In the genomic region with DNA sequence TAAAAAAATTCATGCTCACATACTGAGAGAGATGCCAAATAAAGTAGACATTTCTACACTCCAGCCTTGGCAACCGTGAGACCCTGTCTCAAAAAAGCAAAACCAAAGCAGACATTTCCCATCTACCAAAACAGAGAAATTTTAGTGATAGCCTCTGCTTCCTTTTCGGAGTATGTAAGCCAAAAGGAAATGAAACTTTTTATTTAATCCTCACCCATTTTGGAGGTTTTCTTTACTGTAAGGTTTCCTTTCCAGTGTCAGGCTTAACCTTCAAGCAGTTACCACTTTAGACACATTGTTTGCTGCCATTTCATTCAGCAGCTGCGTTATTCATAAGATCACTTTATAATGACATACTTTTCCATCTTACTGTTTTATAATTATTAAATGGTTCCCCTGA, we compare ENCODE assay signal across 14 cellular contexts. TPM values are rescaled to one million over a fixed set of nuclear protein-coding genes. Genes with fewer than 3 reads are reported as not detected.
DNase-seq lines count a peak whose midpoint lies in the region; ATAC-seq and TF ChIP-seq lines count a peak whose summit lies in the region.
"Had no signal": no experiment of that assay in that cellular context is flagged by ENCODE, and none has a peak within 500 bp of the region (broad histone marks: within the 10 kb centered on the region; RNA-seq: fewer than 3 reads in every experiment).

No MANE protein-coding gene starts in this region.

- H3K36me3 ChIP-seq in right atrium auricular region (no peaks in the 10 kb centered on the region), mesendoderm (ENCODE audit: control insufficient read depth, insufficient read depth, low read length) (no peaks in the 10 kb centered on the region), upper lobe of right lung (peaks cover 6% of the 10 kb centered on the region)

- no peak overlapping the region for H4K8ac ChIP-seq in mesendoderm (ENCODE audit: low read depth, low read length)

- no peak overlapping the region for H2AK5ac ChIP-seq in mesendoderm (ENCODE audit: low read length)

- H3K4me3 ChIP-seq in right atrium auricular region (no peak overlapping the region), mesendoderm (ENCODE audit: low read length) (no peak overlapping the region), upper lobe of right lung (no peak overlapping the region)
- H3K4me3 ChIP-seq: lung had no signal

- H3K23ac ChIP-seq in mesendoderm (ENCODE audit: low read length), result no peak overlapping the region

- H3K79me2 ChIP-seq in mesendoderm (ENCODE audit: control insufficient read depth, insufficient read depth, low read length), result peaks cover 70% of the 10 kb centered on the region

- intact Hi-C loops in cardiac septum (cut with DNase I) (no loop called here), upper lobe of right lung (cut with DNase I) (no loop called here)

- no peaks in the 10 kb centered on the region for H3K27me3 ChIP-seq in right atrium auricular region
- no peaks in the 10 kb centered on the region for H3K27me3 ChIP-seq in mesendoderm (ENCODE audit: insufficient read depth, low read length, poor library complexity)
- no peaks in the 10 kb centered on the region for H3K27me3 ChIP-seq in upper lobe of right lung

- TF ChIP-seq CTCF in right atrium auricular region (IDR thresholded peaks at IDR 0.05), result no peak
- TF ChIP-seq CTCF in WTC11 (IDR thresholded peaks at IDR 0.05), result no peak
- TF ChIP-seq CTCF in upper lobe of right lung (IDR thresholded peaks at IDR 0.05), result no peak

- H3K36me3 Mint-ChIP-seq in WTC11, result 0 out of 2 replicates have a peak, but pooled peaks cover 4% of the 10 kb centered on the region
- H3K36me3 Mint-ChIP-seq in activated CD4-positive, alpha-beta T cell treated with anti-CD3 and anti-CD28 coated beads, Interleukin-2, amount 10 ng/mL, durations not matched to agents 7 days and 5 days (ENCODE audit: low read depth), result peaks cover 40% of the 10 kb centered on the region

- no peak for ATAC-seq in WTC11
- no peak for ATAC-seq in upper lobe of right lung
- ATAC-seq in GM21825 (IDR thresholded peaks at IDR 0.05; ENCODE audit: unreplicated experiment), result no peak

- H3K9me3 Mint-ChIP-seq in WTC11, result no peaks in the 10 kb centered on the region
- peaks cover 7% of the 10 kb centered on the region for H3K9me3 Mint-ChIP-seq in activated CD4-positive, alpha-beta T cell treated with anti-CD3 and anti-CD28 coated beads, Interleukin-2, amount 10 ng/mL, durations not matched to agents 7 days and 5 days
- H3K9me3 Mint-ChIP-seq: HFFc6 had no signal

- H3K9me3 ChIP-seq in right atrium auricular region (no peaks in the 10 kb centered on the region), upper lobe of right lung (no peaks in the 10 kb centered on the region)

- no peak overlapping the region for H3K4ac ChIP-seq in mesendoderm (ENCODE audit: low read depth, low read length)

- H2BK15ac ChIP-seq in mesendoderm (replicated peaks; ENCODE audit: low read depth), result no peak overlapping the region

- H3K27ac ChIP-seq in right atrium auricular region (peak overlapping the region; percentile 69 to 74), mesendoderm (ENCODE audit: low read depth, low read length) (no peak overlapping the region), upper lobe of right lung (peak overlapping the region; percentile 49)
- H3K27ac ChIP-seq: C4-2B had no signal

- no peak for DNase-seq in right atrium auricular region (ENCODE audit: low spot score)
- no peak for DNase-seq in cardiac septum (ENCODE audit: low spot score)
- DNase-seq in WTC11 (ENCODE audit: low spot score), result no peak
- DNase-seq in mesendoderm, result no peak
- DNase-seq in upper lobe of right lung, result no peak
- DNase-seq in effector CD4-positive, alpha-beta T cell, result no peak
- DNase-seq in activated CD4-positive, alpha-beta T cell treated with anti-CD3 and anti-CD28 coated beads, Interleukin-2, amount 10 ng/mL, durations not matched to agents 7 days and 5 days, result no peak
- DNase-seq: HFFc6; NCI-H1417 treated with DMSO at 0.1 percent for 48 hours; NCI-H446; stimulated activated CD4-positive, alpha-beta T cell treated with anti-CD3 and anti-CD28 coated beads, Interleukin-4, amount 100 ng/mL, for 4 hours had no signal

- no peak overlapping the region for H2BK5ac ChIP-seq in mesendoderm (ENCODE audit: low read length)

- WGBS in mesendoderm (ENCODE audit: extremely low coverage, insufficient coverage, low lambda C conversion rate), result no CpG with 5 or more reads among the region's 3 CpGs

- H3K56ac ChIP-seq in mesendoderm (ENCODE audit: low read length), result no peak overlapping the region

- H3K18ac ChIP-seq in mesendoderm (ENCODE audit: low read length), result peak overlapping the region; percentile 39

- POLR2A ChIA-PET in WTC11 (lab: Charles Lee), result no interaction called here
- POLR2A ChIA-PET in activated CD4-positive, alpha-beta T cell treated with anti-CD3 and anti-CD28 coated beads, Interleukin-2, amount 10 ng/mL, durations not matched to agents 7 days and 5 days (lab: Charles Lee), result no interaction called here

- no peak overlapping the region for H2BK120ac ChIP-seq in mesendoderm (ENCODE audit: low read depth, low read length)

- CTCF ChIA-PET in WTC11 (lab: Charles Lee), result interaction anchor here (3.9 kb wide), 1 partner anchor 95 kb away, joined by 13 read pairs; no protein-coding TSS in a partner anchor
- CTCF ChIA-PET in activated CD4-positive, alpha-beta T cell treated with anti-CD3 and anti-CD28 coated beads, Interleukin-2, amount 10 ng/mL, durations not matched to agents 7 days and 5 days (lab: Charles Lee), result interaction anchor here (0.6 to 1.1 kb wide), 2 partner anchors 65 to 161 kb away, joined by 3 read pairs; no protein-coding TSS in a partner anchor

- H3K4me1 ChIP-seq in right atrium auricular region (peaks cover 0 to 96% of the 10 kb centered on the region in 2 donors), mesendoderm (ENCODE audit: control insufficient read depth, low read depth, low read length) (peaks cover 22% of the 10 kb centered on the region), upper lobe of right lung (peaks cover 79% of the 10 kb centered on the region)

- H3K27me3 Mint-ChIP-seq in WTC11 (ENCODE audit: low read depth), result no peaks in the 10 kb centered on the region
- no peaks in the 10 kb centered on the region for H3K27me3 Mint-ChIP-seq in activated CD4-positive, alpha-beta T cell treated with anti-CD3 and anti-CD28 coated beads, Interleukin-2, amount 10 ng/mL, durations not matched to agents 7 days and 5 days

- H3K79me1 ChIP-seq in mesendoderm (ENCODE audit: low read length), result peaks cover 8% of the 10 kb centered on the region

- H3K4me3 Mint-ChIP-seq in WTC11, result no peak overlapping the region
- no peak overlapping the region for H3K4me3 Mint-ChIP-seq in activated CD4-positive, alpha-beta T cell treated with anti-CD3 and anti-CD28 coated beads, Interleukin-2, amount 10 ng/mL, durations not matched to agents 7 days and 5 days
- H3K4me3 Mint-ChIP-seq: HFFc6 had no signal

- H3K9ac ChIP-seq in mesendoderm (ENCODE audit: low read length), result no peak overlapping the region

- H3K4me1 Mint-ChIP-seq in WTC11, result peaks cover 50% of the 10 kb centered on the region
- peaks cover 63% of the 10 kb centered on the region for H3K4me1 Mint-ChIP-seq in activated CD4-positive, alpha-beta T cell treated with anti-CD3 and anti-CD28 coated beads, Interleukin-2, amount 10 ng/mL, durations not matched to agents 7 days and 5 days

- peak overlapping the region; percentile 23 for H3K27ac Mint-ChIP-seq in WTC11
- H3K27ac Mint-ChIP-seq in activated CD4-positive, alpha-beta T cell treated with anti-CD3 and anti-CD28 coated beads, Interleukin-2, amount 10 ng/mL, durations not matched to agents 7 days and 5 days, result no peak overlapping the region

- H4K5ac ChIP-seq in mesendoderm (ENCODE audit: low read length), result no peak overlapping the region

- no peak overlapping the region for H3K4me2 ChIP-seq in mesendoderm (ENCODE audit: low read length)

TF ChIP-seq in WTC11, 78 proteins besides CTCF, POLR2A, EP300 and RAD21 (continues in another document):
- TF ChIP-seq ZNF138 (CRISPR knock-in tag; conservative IDR thresholded peaks at IDR 0.05), result no peak
- no peak for TF ChIP-seq ZBTB21 (CRISPR knock-in tag; IDR thresholded peaks at IDR 0.05; ENCODE audit: borderline replicate concordance)
- TF ChIP-seq ZMAT4 (CRISPR knock-in tag; IDR thresholded peaks at IDR 0.05), result no peak
- TF ChIP-seq ZNF232 (CRISPR knock-in tag; IDR thresholded peaks at IDR 0.05), result no peak
- TF ChIP-seq ZNF396 (CRISPR knock-in tag; IDR thresholded peaks at IDR 0.05; ENCODE audit: borderline replicate concordance), result no peak
- TF ChIP-seq JUN (CRISPR knock-in tag; IDR thresholded peaks at IDR 0.05), result no peak
- no peak for TF ChIP-seq TEAD4 (CRISPR knock-in tag; IDR thresholded peaks at IDR 0.05)
- TF ChIP-seq FOXK1 (CRISPR knock-in tag; IDR thresholded peaks at IDR 0.05), result no peak
- TF ChIP-seq ETV6 (CRISPR knock-in tag; IDR thresholded peaks at IDR 0.05), result no peak
- TF ChIP-seq OVOL2 (CRISPR knock-in tag; IDR thresholded peaks at IDR 0.05; ENCODE audit: borderline replicate concordance), result no peak
- TF ChIP-seq, protein P1, sequence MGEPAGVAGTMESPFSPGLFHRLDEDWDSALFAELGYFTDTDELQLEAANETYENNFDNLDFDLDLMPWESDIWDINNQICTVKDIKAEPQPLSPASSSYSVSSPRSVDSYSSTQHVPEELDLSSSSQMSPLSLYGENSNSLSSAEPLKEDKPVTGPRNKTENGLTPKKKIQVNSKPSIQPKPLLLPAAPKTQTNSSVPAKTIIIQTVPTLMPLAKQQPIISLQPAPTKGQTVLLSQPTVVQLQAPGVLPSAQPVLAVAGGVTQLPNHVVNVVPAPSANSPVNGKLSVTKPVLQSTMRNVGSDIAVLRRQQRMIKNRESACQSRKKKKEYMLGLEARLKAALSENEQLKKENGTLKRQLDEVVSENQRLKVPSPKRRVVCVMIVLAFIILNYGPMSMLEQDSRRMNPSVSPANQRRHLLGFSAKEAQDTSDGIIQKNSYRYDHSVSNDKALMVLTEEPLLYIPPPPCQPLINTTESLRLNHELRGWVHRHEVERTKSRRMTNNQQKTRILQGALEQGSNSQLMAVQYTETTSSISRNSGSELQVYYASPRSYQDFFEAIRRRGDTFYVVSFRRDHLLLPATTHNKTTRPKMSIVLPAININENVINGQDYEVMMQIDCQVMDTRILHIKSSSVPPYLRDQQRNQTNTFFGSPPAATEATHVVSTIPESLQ (CRISPR knock-in tag; IDR thresholded peaks at IDR 0.05), result no peak
- TF ChIP-seq JAZF1 (CRISPR knock-in tag; IDR thresholded peaks at IDR 0.05), result no peak

RNA-seq across cellular contexts. Expression of gene ADD1, which starts 15.9 kb away (rescaled TPM):
- total RNA-seq in right atrium auricular region, result 100 to 1,000 TPM; 171 to 196 TPM
- 213 TPM for total RNA-seq in cardiac septum
- total RNA-seq in WTC11 (2021), result 164 to 178 TPM (median 167 TPM) in 3 replicates
- 202 TPM for polyA plus RNA-seq in mesendoderm (2013, experiment 1 of 2)
- 195 TPM for polyA plus RNA-seq in mesendoderm (2013, experiment 2 of 2)
- 286 TPM for total RNA-seq in upper lobe of right lung
- total RNA-seq in activated CD4-positive, alpha-beta T cell treated with anti-CD3 and anti-CD28 coated beads, Interleukin-2, amount 10 ng/mL, durations not matched to agents 7 days and 5 days, result 100 to 1,000 TPM; 264 to 266 TPM
